8 cellular contexts compared by ENCODE assay signal in the genomic region with DNA sequence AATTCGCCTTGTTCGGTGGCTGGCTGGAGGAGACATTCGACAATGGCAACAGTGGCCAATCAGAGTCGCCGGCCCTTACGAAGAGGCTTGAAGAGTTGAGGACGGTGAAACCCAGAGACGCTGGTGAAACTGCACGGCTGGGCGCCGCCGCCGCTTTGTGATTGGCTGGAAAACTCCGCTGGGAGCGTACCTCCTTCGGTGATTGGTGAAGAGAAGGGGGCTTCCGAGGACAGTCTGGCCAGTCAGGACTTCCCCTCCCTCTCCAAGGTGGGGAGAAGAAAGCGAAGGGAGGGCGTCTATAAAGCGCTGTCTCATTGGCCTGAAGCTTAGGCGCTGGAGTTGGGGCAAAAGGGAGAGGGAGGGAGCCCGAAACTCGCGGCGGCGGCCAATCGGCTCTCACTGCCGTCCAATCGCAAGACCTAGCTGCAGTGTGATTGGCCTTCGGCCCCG. TPM values are rescaled to one million over a fixed set of nuclear protein-coding genes. Genes with fewer than 3 reads are reported as not detected.
DNase-seq lines count a peak whose midpoint lies in the region; ATAC-seq and TF ChIP-seq lines count a peak whose summit lies in the region.

No MANE protein-coding gene starts in this region.

- DNase-seq in D341Med (ENCODE audit: low spot score) (peak; percentile 91), NCI-H524 (lab: John Stamatoyannopoulos, UW) (peak; percentile 100), fibroblast of lung (ENCODE audit: low read depth in 2 of 2) (peak; percentile 100), myocyte (ENCODE audit: low read depth) (peak; percentile 100)
- DNase-seq in activated CD8-positive, alpha-beta T cell treated with anti-CD3 and anti-CD28 coated beads, Interleukin-2, amount 10 ng/mL, durations not matched to agents 7 days and 5 days: peak; percentile 99

- no peaks in the 10 kb centered on the region for H3K27me3 Mint-ChIP-seq in activated CD8-positive, alpha-beta T cell treated with anti-CD3 and anti-CD28 coated beads, Interleukin-2, amount 10 ng/mL, durations not matched to agents 7 days and 5 days (ENCODE audit: low read depth)

- H3K79me2 ChIP-seq in fibroblast of lung (ENCODE audit: control insufficient read depth, insufficient read depth, low read length): peaks cover 47% of the 10 kb centered on the region

- no peaks in the 10 kb centered on the region for H3K27me3 ChIP-seq in fibroblast of lung (ENCODE audit: control insufficient read depth, insufficient read depth, low read length)

- H3K4me3 Mint-ChIP-seq in activated CD8-positive, alpha-beta T cell treated with anti-CD3 and anti-CD28 coated beads, Interleukin-2, amount 10 ng/mL, durations not matched to agents 7 days and 5 days: no peak overlapping the region

- H3K9ac ChIP-seq in fibroblast of lung (ENCODE audit: insufficient read depth, low read length): peak overlapping the region; percentile 99

- H3K36me3 Mint-ChIP-seq in activated CD8-positive, alpha-beta T cell treated with anti-CD3 and anti-CD28 coated beads, Interleukin-2, amount 10 ng/mL, durations not matched to agents 7 days and 5 days (ENCODE audit: low read depth): peaks cover 18% of the 10 kb centered on the region

- H2AFZ ChIP-seq in fibroblast of lung (ENCODE audit: low read length): no peak overlapping the region

- peaks cover 30% of the 10 kb centered on the region for H3K4me1 Mint-ChIP-seq in activated CD8-positive, alpha-beta T cell treated with anti-CD3 and anti-CD28 coated beads, Interleukin-2, amount 10 ng/mL, durations not matched to agents 7 days and 5 days (ENCODE audit: low read depth)

- H3K27ac Mint-ChIP-seq in activated CD8-positive, alpha-beta T cell treated with anti-CD3 and anti-CD28 coated beads, Interleukin-2, amount 10 ng/mL, durations not matched to agents 7 days and 5 days: no peak overlapping the region

- no peaks in the 10 kb centered on the region for H3K9me3 Mint-ChIP-seq in activated CD8-positive, alpha-beta T cell treated with anti-CD3 and anti-CD28 coated beads, Interleukin-2, amount 10 ng/mL, durations not matched to agents 7 days and 5 days (ENCODE audit: insufficient read depth)

- peaks cover 8% of the 10 kb centered on the region for H4K20me1 ChIP-seq in fibroblast of lung (ENCODE audit: control insufficient read depth, extremely low read depth, insufficient read depth, low read length)

- no peaks in the 10 kb centered on the region for H3K36me3 ChIP-seq in fibroblast of lung (ENCODE audit: control insufficient read depth, insufficient read depth, low read length)

- ATAC-seq in GM19452 (IDR thresholded peaks at IDR 0.05; ENCODE audit: unreplicated experiment) (peak; percentile 63), HG03520 (IDR thresholded peaks at IDR 0.05; ENCODE audit: unreplicated experiment) (peak; percentile 58)
- ATAC-seq in activated CD8-positive, alpha-beta T cell treated with anti-CD3 and anti-CD28 coated beads, Interleukin-2, amount 10 ng/mL, durations not matched to agents 7 days and 5 days: peak; percentile 77

- CTCF ChIA-PET in activated CD8-positive, alpha-beta T cell treated with anti-CD3 and anti-CD28 coated beads, Interleukin-2, amount 10 ng/mL, durations not matched to agents 7 days and 5 days (lab: Charles Lee): interaction anchor here (0.6 to 2.7 kb wide), 8 partner anchors 10 to 683 kb away, joined by 3 to 25 read pairs (median 4); no protein-coding TSS in a partner anchor

- H3K27ac ChIP-seq in fibroblast of lung (ENCODE audit: insufficient read depth, low read length) (peak overlapping the region; percentile 99), temporal lobe (ENCODE audit: low read depth, low read length) (peak overlapping the region; percentile 96)

- no peak for TF ChIP-seq CTCF in fibroblast of lung (conservative IDR thresholded peaks at IDR 0.05 in 1 of 2, IDR thresholded peaks at IDR 0.05 in 1 of 2; ENCODE audit: low read depth in 1 of 2, low read length in 2 of 2)

- H3K4me2 ChIP-seq in fibroblast of lung (ENCODE audit: extremely low read depth, insufficient read depth, low read length): peak overlapping the region; percentile 100

- no peaks in the 10 kb centered on the region for H3K9me3 ChIP-seq in fibroblast of lung (ENCODE audit: control insufficient read depth, insufficient read depth, low read depth, low read length)

- H3K4me1 ChIP-seq in fibroblast of lung (ENCODE audit: control insufficient read depth, extremely low read depth, insufficient read depth, low read length): no peaks in the 10 kb centered on the region

- peak overlapping the region; percentile 84 to 94 (median 86) for H3K4me3 ChIP-seq in fibroblast of lung (replicated peaks in 1 of 4; ENCODE audit: control extremely low read depth in 1 of 4, insufficient read depth in 1 of 4, low read depth in 3 of 4, low read length in 4 of 4)

- POLR2A ChIA-PET in activated CD8-positive, alpha-beta T cell treated with anti-CD3 and anti-CD28 coated beads, Interleukin-2, amount 10 ng/mL, durations not matched to agents 7 days and 5 days (lab: Charles Lee): interaction anchor here (0.9 to 4.2 kb wide), 21 partner anchors 10 to 631 kb away, joined by 3 to 24 read pairs (median 4); a partner anchor contains a TSS

RNA-seq across cellular contexts. Expression of a gene that starts 0.6 kb away (rescaled TPM):
- total RNA-seq in activated CD8-positive, alpha-beta T cell treated with anti-CD3 and anti-CD28 coated beads, Interleukin-2, amount 10 ng/mL, durations not matched to agents 7 days and 5 days: 10 to 100 TPM; 40.0 to 43.0 TPM
- total RNA-seq in fibroblast of lung (37.3 and 37.5 TPM in 2 replicates), myocyte (64.4 and 68.4 TPM in 2 replicates), temporal lobe (137 TPM)
- 39.5 and 44.8 TPM in 2 replicates for polyA plus RNA-seq in fibroblast of lung
- polyA plus RNA-seq in fibroblast of lung (2012): 23.8 and 27.0 TPM in 2 replicates
- polyA minus RNA-seq in fibroblast of lung (ENCODE audit: low replicate concordance): 34.3 and 35.1 TPM in 2 replicates
- 28.8 TPM for polyA plus RNA-seq in myocyte (2012)

Comparison
In these comparisons a context has a peak if more than half of its experiments do, and no peak if none do; other contexts are left out.
1. Peak in every context shown above with its lines: DNase-seq, ATAC-seq, H3K4me3 ChIP-seq and H3K27ac ChIP-seq.